Comparison of ENCODE assay signal across 22 cellular contexts in genomic region chr1:164682570-164682969, GRCh38.
DNase-seq lines count a peak whose midpoint lies in the region; ATAC-seq, FAIRE-seq and TF ChIP-seq lines count a peak whose summit lies in the region.
"Had no signal": no experiment of that assay in that cellular context is flagged by ENCODE, and none has a peak within 500 bp of the region (broad histone marks: within the 10 kb centered on the region; RNA-seq: fewer than 3 reads in every experiment).

No MANE protein-coding gene starts in this region.

- CTCF ChIA-PET in Calu3 (lab: Charles Lee), result no interaction called here
- CTCF ChIA-PET in naive thymus-derived CD4-positive, alpha-beta T cell (lab: Charles Lee), result no interaction called here

- H3K27me3 ChIP-seq in hepatocyte (no peaks in the 10 kb centered on the region), mucosa of rectum (ENCODE audit: control insufficient read depth in 2 of 2, insufficient read depth in 2 of 2, low read length in 2 of 2) (no peaks in the 10 kb centered on the region), small intestine (ENCODE audit: control insufficient read depth in 2 of 2, insufficient read depth in 2 of 2, low read length in 2 of 2) (no peaks in the 10 kb centered on the region), HAP-1 (ENCODE audit: low read depth) (no peaks in the 10 kb centered on the region)
- no peaks in the 10 kb centered on the region for H3K27me3 ChIP-seq in naive thymus-derived CD4-positive, alpha-beta T cell (ENCODE audit: control insufficient read depth in 2 of 2, insufficient read depth in 2 of 2, low read length in 2 of 2)

- no peak overlapping the region for H3K9ac ChIP-seq in mucosa of rectum (ENCODE audit: low read depth in 1 of 2, low read length in 2 of 2)
- H3K9ac ChIP-seq: SK-N-SH had no signal

- 87% methylated on average over 6 of the region's 6 CpGs for WGBS in hepatocyte (ENCODE audit: low lambda C conversion rate, missing lambda C conversion rate)
- WGBS in small intestine, 3 donors, result 61 to 86% (median 67%) methylated on average over 6 of the region's 6 CpGs

- no peak for FAIRE-seq in small intestine (lab: Jason Lieb, UNC)
- FAIRE-seq: GM12891, GM18507, HepG2 had no signal

- H3K27ac ChIP-seq in hepatocyte (peak overlapping the region; percentile 69), mucosa of rectum (ENCODE audit: low read depth in 2 of 2, low read length in 2 of 2) (no peak overlapping the region), small intestine (ENCODE audit: low read depth in 1 of 2, low read length in 1 of 2) (no peak overlapping the region)
- no peak overlapping the region for H3K27ac ChIP-seq in naive thymus-derived CD4-positive, alpha-beta T cell (ENCODE audit: low read depth, low read length)

- no peak overlapping the region for H3K4me3 ChIP-seq in hepatocyte
- H3K4me3 ChIP-seq in mucosa of rectum (ENCODE audit: low read length in 2 of 2), result peak overlapping the region; percentile 2 to 14
- H3K4me3 ChIP-seq in small intestine (ENCODE audit: low read depth in 1 of 2, low read length in 2 of 2), result no peak overlapping the region
- H3K4me3 ChIP-seq in HAP-1, result no peak overlapping the region
- no peak overlapping the region for H3K4me3 ChIP-seq in naive thymus-derived CD4-positive, alpha-beta T cell (ENCODE audit: low read length)

- H4K20me1 ChIP-seq in hepatocyte (ENCODE audit: insufficient read depth, poor library complexity, severe bottlenecking), result peaks cover 9% of the 10 kb centered on the region

- H3K27ac Mint-ChIP-seq in Calu3 (ENCODE audit: unreplicated experiment), result no peak overlapping the region
- no peak overlapping the region for H3K27ac Mint-ChIP-seq in naive thymus-derived CD4-positive, alpha-beta T cell
- H3K27ac Mint-ChIP-seq: CD8-positive, alpha-beta T cell had no signal

- peaks cover 27% of the 10 kb centered on the region for H3K4me1 Mint-ChIP-seq in Calu3 (ENCODE audit: low read depth, unreplicated experiment)
- no peaks in the 10 kb centered on the region for H3K4me1 Mint-ChIP-seq in naive thymus-derived CD4-positive, alpha-beta T cell

- in situ Hi-C loops in HAP-1 (cut with MboI; ENCODE audit: low sequenced_read_pairs), result no loop called here

- POLR2A ChIA-PET in naive thymus-derived CD4-positive, alpha-beta T cell (lab: Charles Lee), result no interaction called here

- no TSS peak for BruUV-seq in Calu3 (replicated peaks; lab: Mats Ljungman, UMichigan)

- H3K9me3 Mint-ChIP-seq in Calu3 (ENCODE audit: low read depth, unreplicated experiment), result no peaks in the 10 kb centered on the region
- peaks cover 0 to 5% (median 0%) of the 10 kb centered on the region in 11 donors for H3K9me3 Mint-ChIP-seq in naive thymus-derived CD4-positive, alpha-beta T cell
- H3K9me3 Mint-ChIP-seq: CD8-positive, alpha-beta T cell had no signal

- H3K4me2 ChIP-seq in hepatocyte, result peak overlapping the region; percentile 32
- H3K4me2 ChIP-seq: SK-N-SH had no signal

- H3K36me3 ChIP-seq in hepatocyte (replicated peaks; ENCODE audit: insufficient read depth, low read depth) (no peaks in the 10 kb centered on the region), mucosa of rectum (ENCODE audit: control insufficient read depth in 2 of 2, insufficient read depth in 2 of 2, low read length in 2 of 2) (no peaks in the 10 kb centered on the region), small intestine (ENCODE audit: control insufficient read depth in 2 of 2, insufficient read depth in 2 of 2, low read length in 2 of 2) (peaks cover 2 to 3% of the 10 kb centered on the region in 2 donors), HAP-1 (replicated peaks) (no peaks in the 10 kb centered on the region)
- no peaks in the 10 kb centered on the region for H3K36me3 ChIP-seq in naive thymus-derived CD4-positive, alpha-beta T cell (ENCODE audit: control insufficient read depth in 2 of 3, insufficient read depth in 3 of 3, low read length in 3 of 3)

- DNase-seq in Calu3 (no peak), hepatocyte (ENCODE audit: low spot score) (peak; percentile 33), small intestine (peak; percentile 67), HAP-1 (ENCODE audit: low spot score in 2 of 2) (no peak), NCI-H526 (lab: John Stamatoyannopoulos, UW) (no peak), GM19240 (ENCODE audit: insufficient read length, low spot score) (no peak)
- no peak for DNase-seq in naive thymus-derived CD4-positive, alpha-beta T cell
- DNase-seq: 8988T; CD8-positive, alpha-beta T cell; DND-41; GDM1; GOT3; KG1; NCI-H1436; NCI-H2029; NCI-H524; SHP77; SK-N-SH had no signal

- H3K27me3 Mint-ChIP-seq in Calu3 (ENCODE audit: unreplicated experiment), result no peaks in the 10 kb centered on the region
- peaks cover 0 to 4% (median 2%) of the 10 kb centered on the region in 5 donors for H3K27me3 Mint-ChIP-seq in naive thymus-derived CD4-positive, alpha-beta T cell

- H3K9me3 ChIP-seq in hepatocyte (ENCODE audit: low read depth) (no peaks in the 10 kb centered on the region), mucosa of rectum (ENCODE audit: control insufficient read depth in 2 of 2, low read length in 2 of 2) (no peaks in the 10 kb centered on the region), small intestine (ENCODE audit: control insufficient read depth, low read depth) (no peaks in the 10 kb centered on the region), HAP-1 (no peaks in the 10 kb centered on the region)
- no peaks in the 10 kb centered on the region for H3K9me3 ChIP-seq in naive thymus-derived CD4-positive, alpha-beta T cell (ENCODE audit: control insufficient read depth in 2 of 3, low read length in 3 of 3)
- H3K9me3 ChIP-seq: SK-N-SH had no signal

- H3K4me1 ChIP-seq in hepatocyte (ENCODE audit: insufficient read depth) (peaks cover 33% of the 10 kb centered on the region), mucosa of rectum (ENCODE audit: control insufficient read depth in 2 of 2, insufficient read depth in 2 of 2, low read length in 2 of 2) (peaks cover 17 to 22% of the 10 kb centered on the region in 2 donors), small intestine (ENCODE audit: control insufficient read depth in 2 of 2, insufficient read depth in 1 of 2, low read depth in 1 of 2, low read length in 1 of 2) (peaks cover 10 to 14% of the 10 kb centered on the region in 2 donors), HAP-1 (no peaks in the 10 kb centered on the region)
- H3K4me1 ChIP-seq in naive thymus-derived CD4-positive, alpha-beta T cell (ENCODE audit: control insufficient read depth in 2 of 2, insufficient read depth in 2 of 2, low read length in 2 of 2), result no peaks in the 10 kb centered on the region

- H3K79me2 ChIP-seq in hepatocyte, result peaks cover 47% of the 10 kb centered on the region

- H3K9me2 ChIP-seq in hepatocyte (replicated peaks; ENCODE audit: insufficient read depth), result no peaks in the 10 kb centered on the region
- H3K9me2 ChIP-seq: SK-N-SH had no signal

- peaks cover 6% of the 10 kb centered on the region for H3K36me3 Mint-ChIP-seq in Calu3 (ENCODE audit: insufficient read depth, unreplicated experiment)
- peaks cover 0 to 1% (median 0%) of the 10 kb centered on the region in 5 donors for H3K36me3 Mint-ChIP-seq in naive thymus-derived CD4-positive, alpha-beta T cell
- H3K36me3 Mint-ChIP-seq: CD8-positive, alpha-beta T cell had no signal

- no peak overlapping the region for H2AFZ ChIP-seq in hepatocyte

- ATAC-seq in naive thymus-derived CD4-positive, alpha-beta T cell, result no peak
- ATAC-seq: CD8-positive, alpha-beta T cell; HepG2 had no signal

- intact Hi-C loops in Calu3 (cut with micrococcal nuclease; ENCODE audit: unreplicated experiment), result loop anchor here (2.0 to 5.0 kb wide), 2 partner anchors 22 to 90 kb away; no protein-coding TSS in a partner anchor
- intact Hi-C loops in naive thymus-derived CD4-positive, alpha-beta T cell (cut with micrococcal nuclease), result no loop called here

- no peak for TF ChIP-seq CTCF in Calu3 (IDR thresholded peaks at IDR 0.05; ENCODE audit: unreplicated experiment)
- no peak for TF ChIP-seq CTCF in hepatocyte (IDR thresholded peaks at IDR 0.05; ENCODE audit: poor library complexity)

- H3K4me3 Mint-ChIP-seq in Calu3 (ENCODE audit: low read depth, unreplicated experiment), result peak overlapping the region; percentile 52
- no peak overlapping the region for H3K4me3 Mint-ChIP-seq in naive thymus-derived CD4-positive, alpha-beta T cell
- H3K4me3 Mint-ChIP-seq: CD8-positive, alpha-beta T cell had no signal

Comparison
In these comparisons a context has a peak if more than half of its experiments do, and no peak if none do; other contexts are left out.
1. DNase-seq: peak in hepatocyte (single experiment) and small intestine (single experiment); none in Calu3 (single experiment), HAP-1 (0 of 2), NCI-H526 (0 of 2), naive thymus-derived CD4-positive, alpha-beta T cell (0 of 9) and GM19240 (single experiment).
2. H3K4me3 ChIP-seq: peak in mucosa of rectum (2 of 2); none in hepatocyte (single experiment), small intestine (0 of 2), HAP-1 (single experiment) and naive thymus-derived CD4-positive, alpha-beta T cell (single experiment).